Comparison of ENCODE assay signal across 3 cellular contexts in genomic region chr10:60298408-60299389, GRCh38.
TF ChIP-seq lines count a peak whose summit lies in the region.

No MANE protein-coding gene starts in this region.

TF ChIP-seq in SK-N-SH, 30 proteins besides CTCF, POLR2A, EP300 and RAD21 (continued from another document):
- no peak for TF ChIP-seq IRF3 (IDR thresholded peaks at IDR 0.05; ENCODE audit: low read depth, low read length)
- TF ChIP-seq TEAD4 (IDR thresholded peaks at IDR 0.05; ENCODE audit: borderline replicate concordance, insufficient read depth) = no peak
- no peak for TF ChIP-seq EZH2phosphoT487 (IDR thresholded peaks at IDR 0.05; ENCODE audit: borderline replicate concordance, low read depth)
- no peak for TF ChIP-seq TAF1 (IDR thresholded peaks at IDR 0.05; ENCODE audit: borderline replicate concordance, low read depth, low read length)
- TF ChIP-seq RCOR1 (IDR thresholded peaks at IDR 0.05; ENCODE audit: low read length) = no peak
- no peak for TF ChIP-seq SMC3 (IDR thresholded peaks at IDR 0.05; ENCODE audit: low read depth, low read length)
- TF ChIP-seq NFIC (IDR thresholded peaks at IDR 0.05; ENCODE audit: borderline replicate concordance) = no peak
- no peak for TF ChIP-seq YY1 (IDR thresholded peaks at IDR 0.05; ENCODE audit: low read depth)
- no peak for TF ChIP-seq CHD2 (IDR thresholded peaks at IDR 0.05; ENCODE audit: low read length, partially characterized antibody)
- no peak for TF ChIP-seq USF1 (IDR thresholded peaks at IDR 0.05; ENCODE audit: borderline replicate concordance, low read depth)

TF ChIP-seq in SK-N-SH treated with all-trans-retinoic acid at 6 μM for 48 hours, 23 proteins besides CTCF, POLR2A, EP300 and RAD21 (continued from another document):
- no peak for TF ChIP-seq CREB5 (CRISPR knock-in tag; IDR thresholded peaks at IDR 0.05; ENCODE audit: low read depth)

TF ChIP-seq in K562, 482 proteins besides CTCF, POLR2A, EP300 and RAD21 (continues in another document):
- TF ChIP-seq, protein P1, sequence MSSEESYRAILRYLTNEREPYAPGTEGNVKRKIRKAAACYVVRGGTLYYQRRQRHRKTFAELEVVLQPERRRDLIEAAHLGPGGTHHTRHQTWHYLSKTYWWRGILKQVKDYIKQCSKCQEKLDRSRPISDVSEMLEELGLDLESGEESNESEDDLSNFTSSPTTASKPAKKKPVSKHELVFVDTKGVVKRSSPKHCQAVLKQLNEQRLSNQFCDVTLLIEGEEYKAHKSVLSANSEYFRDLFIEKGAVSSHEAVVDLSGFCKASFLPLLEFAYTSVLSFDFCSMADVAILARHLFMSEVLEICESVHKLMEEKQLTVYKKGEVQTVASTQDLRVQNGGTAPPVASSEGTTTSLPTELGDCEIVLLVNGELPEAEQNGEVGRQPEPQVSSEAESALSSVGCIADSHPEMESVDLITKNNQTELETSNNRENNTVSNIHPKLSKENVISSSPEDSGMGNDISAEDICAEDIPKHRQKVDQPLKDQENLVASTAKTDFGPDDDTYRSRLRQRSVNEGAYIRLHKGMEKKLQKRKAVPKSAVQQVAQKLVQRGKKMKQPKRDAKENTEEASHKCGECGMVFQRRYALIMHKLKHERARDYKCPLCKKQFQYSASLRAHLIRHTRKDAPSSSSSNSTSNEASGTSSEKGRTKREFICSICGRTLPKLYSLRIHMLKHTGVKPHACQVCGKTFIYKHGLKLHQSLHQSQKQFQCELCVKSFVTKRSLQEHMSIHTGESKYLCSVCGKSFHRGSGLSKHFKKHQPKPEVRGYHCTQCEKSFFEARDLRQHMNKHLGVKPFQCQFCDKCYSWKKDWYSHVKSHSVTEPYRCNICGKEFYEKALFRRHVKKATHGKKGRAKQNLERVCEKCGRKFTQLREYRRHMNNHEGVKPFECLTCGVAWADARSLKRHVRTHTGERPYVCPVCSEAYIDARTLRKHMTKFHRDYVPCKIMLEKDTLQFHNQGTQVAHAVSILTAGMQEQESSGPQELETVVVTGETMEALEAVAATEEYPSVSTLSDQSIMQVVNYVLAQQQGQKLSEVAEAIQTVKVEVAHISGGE (CRISPR knock-in tag; IDR thresholded peaks at IDR 0.05) = no peak
- TF ChIP-seq ATF1 (CRISPR knock-in tag; IDR thresholded peaks at IDR 0.05) (no peak), ATF1 (tag; IDR thresholded peaks at IDR 0.05) (0 out of 2 replicates have a peak, but pooled peaks have one; percentile 28), MAZ (CRISPR knock-in tag; conservative IDR thresholded peaks at IDR 0.05 in 1 of 2, IDR thresholded peaks at IDR 0.05 in 1 of 2) (0 out of 4 replicates have a peak, but pooled peaks of 1 of the 2 experiments have one; percentile 0), TAF15 (IDR thresholded peaks at IDR 0.05; ENCODE audit: low read depth, low read length) (no peak), TCF3 (CRISPR knock-in tag; IDR thresholded peaks at IDR 0.05) (no peak), STAG1 (CRISPR knock-in tag; IDR thresholded peaks at IDR 0.05; ENCODE audit: borderline replicate concordance) (no peak), BACH1 (tag; IDR thresholded peaks at IDR 0.05) (peak; percentile 53; the same call in 1 of the 2 replicates), MEIS2 (IDR thresholded peaks at IDR 0.05; ENCODE audit: partially characterized antibody) (peak; percentile 93), SIRT6 (IDR thresholded peaks at IDR 0.05; ENCODE audit: low read depth, low read length) (no peak), POLR2AphosphoS5 (IDR thresholded peaks at IDR 0.05; ENCODE audit: control insufficient read depth, insufficient read depth, low read depth, low read length) (no peak), CEBPB (tag; IDR thresholded peaks at IDR 0.05) (peak; percentile 74), PYGO2 (tag; IDR thresholded peaks at IDR 0.05) (no peak), ZNF444 (CRISPR knock-in tag; IDR thresholded peaks at IDR 0.05) (no peak), GATAD2B (IDR thresholded peaks at IDR 0.05; ENCODE audit: borderline replicate concordance) (no peak), ZBTB34 (CRISPR knock-in tag; IDR thresholded peaks at IDR 0.05) (no peak), ZNF143 (CRISPR knock-in tag; IDR thresholded peaks at IDR 0.05) (no peak), CEBPG (CRISPR knock-in tag; IDR thresholded peaks at IDR 0.05) (no peak), CEBPG (tag; conservative IDR thresholded peaks at IDR 0.05 in 1 of 2, IDR thresholded peaks at IDR 0.05 in 1 of 2) (peak; percentile 57 to 87), ZZZ3 (IDR thresholded peaks at IDR 0.05) (no peak), ZMIZ1 (IDR thresholded peaks at IDR 0.05; ENCODE audit: low read depth in 2 of 2, low read length in 2 of 2) (no peak), NR4A1 (CRISPR knock-in tag; IDR thresholded peaks at IDR 0.05) (no peak), NR4A1 (tag; IDR thresholded peaks at IDR 0.05) (0 out of 2 replicates have a peak, but pooled peaks have one; percentile 31), RBM22 (IDR thresholded peaks at IDR 0.05; ENCODE audit: low read depth, low read length, poor library complexity, severe bottlenecking) (no peak), ELF1 (tag; IDR thresholded peaks at IDR 0.05) (0 out of 2 replicates have a peak, but pooled peaks have one; percentile 11), ELF4 (CRISPR knock-in tag; IDR thresholded peaks at IDR 0.05) (no peak), MAFF (IDR thresholded peaks at IDR 0.05; ENCODE audit: low read length) (no peak), ZNF253 (CRISPR knock-in tag; conservative IDR thresholded peaks at IDR 0.05) (no peak), ESRRA (IDR thresholded peaks at IDR 0.05; ENCODE audit: borderline replicate concordance, low read depth) (no peak), ZNF766 (CRISPR knock-in tag; conservative IDR thresholded peaks at IDR 0.05) (no peak), HMGN3 (IDR thresholded peaks at IDR 0.05; ENCODE audit: borderline replicate concordance, extremely low read depth, insufficient read length, low read depth, low read length) (no peak), HDAC1 (IDR thresholded peaks at IDR 0.05) (no peak), THRAP3 (IDR thresholded peaks at IDR 0.05; ENCODE audit: borderline replicate concordance) (no peak), ZC3H4 (CRISPR knock-in tag; IDR thresholded peaks at IDR 0.05; ENCODE audit: borderline replicate concordance) (no peak), NFE2L1 (tag; IDR thresholded peaks at IDR 0.05; ENCODE audit: borderline replicate concordance, low read depth) (no peak), RREB1 (CRISPR knock-in tag; IDR thresholded peaks at IDR 0.05) (no peak), PHB2 (IDR thresholded peaks at IDR 0.05; ENCODE audit: low read depth) (no peak), L3MBTL2 (IDR thresholded peaks at IDR 0.05) (peak; percentile 51; the same call in 1 of the 2 replicates)
- TF ChIP-seq, protein P2, sequence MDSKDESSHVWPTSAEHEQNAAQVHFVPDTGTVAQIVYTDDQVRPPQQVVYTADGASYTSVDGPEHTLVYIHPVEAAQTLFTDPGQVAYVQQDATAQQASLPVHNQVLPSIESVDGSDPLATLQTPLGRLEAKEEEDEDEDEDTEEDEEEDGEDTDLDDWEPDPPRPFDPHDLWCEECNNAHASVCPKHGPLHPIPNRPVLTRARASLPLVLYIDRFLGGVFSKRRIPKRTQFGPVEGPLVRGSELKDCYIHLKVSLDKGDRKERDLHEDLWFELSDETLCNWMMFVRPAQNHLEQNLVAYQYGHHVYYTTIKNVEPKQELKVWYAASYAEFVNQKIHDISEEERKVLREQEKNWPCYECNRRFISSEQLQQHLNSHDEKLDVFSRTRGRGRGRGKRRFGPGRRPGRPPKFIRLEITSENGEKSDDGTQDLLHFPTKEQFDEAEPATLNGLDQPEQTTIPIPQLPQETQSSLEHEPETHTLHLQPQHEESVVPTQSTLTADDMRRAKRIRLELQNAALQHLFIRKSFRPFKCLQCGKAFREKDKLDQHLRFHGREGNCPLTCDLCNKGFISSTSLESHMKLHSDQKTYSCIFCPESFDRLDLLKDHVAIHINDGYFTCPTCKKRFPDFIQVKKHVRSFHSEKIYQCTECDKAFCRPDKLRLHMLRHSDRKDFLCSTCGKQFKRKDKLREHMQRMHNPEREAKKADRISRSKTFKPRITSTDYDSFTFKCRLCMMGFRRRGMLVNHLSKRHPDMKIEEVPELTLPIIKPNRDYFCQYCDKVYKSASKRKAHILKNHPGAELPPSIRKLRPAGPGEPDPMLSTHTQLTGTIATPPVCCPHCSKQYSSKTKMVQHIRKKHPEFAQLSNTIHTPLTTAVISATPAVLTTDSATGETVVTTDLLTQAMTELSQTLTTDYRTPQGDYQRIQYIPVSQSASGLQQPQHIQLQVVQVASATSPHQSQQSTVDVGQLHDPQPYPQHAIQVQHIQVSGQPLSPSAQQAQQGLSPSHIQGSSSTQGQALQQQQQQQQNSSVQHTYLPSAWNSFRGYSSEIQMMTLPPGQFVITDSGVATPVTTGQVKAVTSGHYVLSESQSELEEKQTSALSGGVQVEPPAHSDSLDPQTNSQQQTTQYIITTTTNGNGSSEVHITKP (IDR thresholded peaks at IDR 0.05; ENCODE audit: partially characterized antibody) = no peak
- TF ChIP-seq, protein P3, sequence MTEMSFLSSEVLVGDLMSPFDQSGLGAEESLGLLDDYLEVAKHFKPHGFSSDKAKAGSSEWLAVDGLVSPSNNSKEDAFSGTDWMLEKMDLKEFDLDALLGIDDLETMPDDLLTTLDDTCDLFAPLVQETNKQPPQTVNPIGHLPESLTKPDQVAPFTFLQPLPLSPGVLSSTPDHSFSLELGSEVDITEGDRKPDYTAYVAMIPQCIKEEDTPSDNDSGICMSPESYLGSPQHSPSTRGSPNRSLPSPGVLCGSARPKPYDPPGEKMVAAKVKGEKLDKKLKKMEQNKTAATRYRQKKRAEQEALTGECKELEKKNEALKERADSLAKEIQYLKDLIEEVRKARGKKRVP (CRISPR knock-in tag; IDR thresholded peaks at IDR 0.05) = no peak
